8 cellular contexts compared by ENCODE assay signal in the genomic region with DNA sequence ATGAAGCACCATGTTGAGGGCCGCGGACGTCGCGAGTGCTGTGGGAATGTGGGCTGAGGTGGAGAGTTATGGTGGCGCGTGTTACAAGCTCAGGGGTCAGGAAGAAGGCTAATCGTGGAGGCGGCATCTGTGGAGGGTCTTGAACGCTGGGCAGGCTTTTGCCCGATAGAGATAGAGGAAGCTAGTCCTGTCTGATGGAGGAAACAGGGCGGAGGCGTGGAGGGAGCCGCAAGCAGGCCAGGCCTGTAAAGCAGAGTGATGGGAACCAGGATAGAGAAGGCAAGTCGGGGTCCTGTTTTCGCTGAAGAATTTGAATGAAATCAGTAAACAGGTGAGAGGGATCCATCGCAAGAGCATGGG.
A peak's percentile ranks its signal among the peaks of the same experiment; 100 is the strongest.
DNase-seq lines count a peak whose midpoint lies in the region; ATAC-seq and TF ChIP-seq lines count a peak whose summit lies in the region.
"Not testable (repeated sequence)": the region's sequence is repeated elsewhere in the genome, so short reads cannot be mapped to it uniquely, and the experiment has no call there.

No MANE protein-coding gene starts in this region.

- H3K9me3 ChIP-seq in AG04450 (ENCODE audit: control insufficient read depth, insufficient read depth, low read length); HCT116 (ENCODE audit: control insufficient read depth in 1 of 2, insufficient read depth in 1 of 2, low read depth in 1 of 2, low read length in 2 of 2); iPS-18c (ENCODE audit: control insufficient read depth, insufficient read depth, low read length): not testable (repeated sequence)

- H3K27me3 ChIP-seq in AG04450 (ENCODE audit: control insufficient read depth, insufficient read depth, low read length); HCT116 (ENCODE audit: insufficient read depth, low read length): not testable (repeated sequence)

- not testable (repeated sequence) for DNase-seq in AG04450 (ENCODE audit: low read depth, low spot score); HCT116 (ENCODE audit: low read depth, low spot score); T-helper 2 cell treated with Interferon-gamma antibody and Interleukin-4, amounts not matched to agents 5 μg/mL and 100 μg/mL, for 36 hours (ENCODE audit: low spot score); activated naive CD8-positive, alpha-beta T cell treated with anti-CD3 and anti-CD28 coated beads, Interleukin-2, amount 50 U/mL, for 24 hours; endothelial cell (ENCODE audit: low spot score); natural killer cell treated with Interleukin-12 subunit alpha and Interleukin-12 subunit beta and Interleukin-15 and Interleukin-18, amount 100 ng/mL, for 72 hours (ENCODE audit: low spot score); stimulated activated naive CD8-positive, alpha-beta T cell treated with anti-CD3 and anti-CD28 coated beads, Interleukin-15, amount 100 ng/mL, for 72 hours

- not testable (repeated sequence) for H3K9me2 ChIP-seq in HCT116 (ENCODE audit: insufficient read depth)

- not testable (repeated sequence) for ATAC-seq in HCT116; activated naive CD8-positive, alpha-beta T cell treated with anti-CD3 and anti-CD28 coated beads, Interleukin-2, amount 50 U/mL, for 24 hours; natural killer cell treated with Interleukin-12 subunit alpha and Interleukin-12 subunit beta and Interleukin-15 and Interleukin-18, amount 100 ng/mL, for 72 hours; stimulated activated naive CD8-positive, alpha-beta T cell treated with anti-CD3 and anti-CD28 coated beads, Interleukin-15, amount 100 ng/mL, for 72 hours

- H3K79me2 ChIP-seq in HCT116 (ENCODE audit: insufficient read depth, low read length), result peaks cover 10% of the 10 kb centered on the region

- H2AFZ ChIP-seq in HCT116 (ENCODE audit: low read depth, low read length, poor library complexity, severe bottlenecking), result not testable (repeated sequence)

- not testable (repeated sequence) for H3K4me1 ChIP-seq in HCT116 (ENCODE audit: control insufficient read depth in 1 of 2, insufficient read depth in 2 of 2, low read length in 2 of 2)

- H3K27ac Mint-ChIP-seq in T-helper 2 cell treated with Interferon-gamma antibody and Interleukin-4, amounts not matched to agents 5 μg/mL and 100 μg/mL, for 36 hours, result peak overlapping the region; percentile 86
- peak overlapping the region; percentile 80 for H3K27ac Mint-ChIP-seq in activated naive CD8-positive, alpha-beta T cell treated with anti-CD3 and anti-CD28 coated beads, Interleukin-2, amount 50 U/mL, for 24 hours
- H3K27ac Mint-ChIP-seq in endothelial cell (ENCODE audit: unreplicated experiment), result peak overlapping the region; percentile 79
- peak overlapping the region; percentile 71 to 80 for H3K27ac Mint-ChIP-seq in natural killer cell treated with Interleukin-12 subunit alpha and Interleukin-12 subunit beta and Interleukin-15 and Interleukin-18, amount 100 ng/mL, for 72 hours
- H3K27ac Mint-ChIP-seq in stimulated activated naive CD8-positive, alpha-beta T cell treated with anti-CD3 and anti-CD28 coated beads, Interleukin-15, amount 100 ng/mL, for 72 hours, result peak overlapping the region; percentile 97 to 100

- TF ChIP-seq CTCF in AG04450 (IDR thresholded peaks at IDR 0.05; ENCODE audit: low read depth, low read length); HCT116 (IDR thresholded peaks at IDR 0.05 in 2 of 3, conservative IDR thresholded peaks at IDR 0.05 in 1 of 3; ENCODE audit: borderline replicate concordance in 1 of 3, insufficient read depth in 1 of 3, low read depth in 2 of 3, low read length in 2 of 3); endothelial cell (IDR thresholded peaks at IDR 0.05; ENCODE audit: unreplicated experiment): not testable (repeated sequence)

- not testable (repeated sequence) for H4K20me1 ChIP-seq in HCT116 (ENCODE audit: insufficient read depth)

- peaks cover 18% of the 10 kb centered on the region for H3K4me1 Mint-ChIP-seq in T-helper 2 cell treated with Interferon-gamma antibody and Interleukin-4, amounts not matched to agents 5 μg/mL and 100 μg/mL, for 36 hours (ENCODE audit: low read depth)
- H3K4me1 Mint-ChIP-seq in activated naive CD8-positive, alpha-beta T cell treated with anti-CD3 and anti-CD28 coated beads, Interleukin-2, amount 50 U/mL, for 24 hours, result peaks cover 24% of the 10 kb centered on the region
- H3K4me1 Mint-ChIP-seq in endothelial cell (ENCODE audit: unreplicated experiment), result peaks cover 11% of the 10 kb centered on the region
- peaks cover 13 to 14% of the 10 kb centered on the region in 2 donors for H3K4me1 Mint-ChIP-seq in natural killer cell treated with Interleukin-12 subunit alpha and Interleukin-12 subunit beta and Interleukin-15 and Interleukin-18, amount 100 ng/mL, for 72 hours (ENCODE audit: low read depth in 2 of 2)
- peaks cover 13% of the 10 kb centered on the region for H3K4me1 Mint-ChIP-seq in stimulated activated naive CD8-positive, alpha-beta T cell treated with anti-CD3 and anti-CD28 coated beads, Interleukin-15, amount 100 ng/mL, for 72 hours

- peak overlapping the region; percentile 100 for H3K4me3 Mint-ChIP-seq in T-helper 2 cell treated with Interferon-gamma antibody and Interleukin-4, amounts not matched to agents 5 μg/mL and 100 μg/mL, for 36 hours
- peak overlapping the region; percentile 88 for H3K4me3 Mint-ChIP-seq in activated naive CD8-positive, alpha-beta T cell treated with anti-CD3 and anti-CD28 coated beads, Interleukin-2, amount 50 U/mL, for 24 hours
- peak overlapping the region; percentile 97 for H3K4me3 Mint-ChIP-seq in endothelial cell (ENCODE audit: unreplicated experiment)
- H3K4me3 Mint-ChIP-seq in natural killer cell treated with Interleukin-12 subunit alpha and Interleukin-12 subunit beta and Interleukin-15 and Interleukin-18, amount 100 ng/mL, for 72 hours, result peak overlapping the region; percentile 91
- H3K4me3 Mint-ChIP-seq in stimulated activated naive CD8-positive, alpha-beta T cell treated with anti-CD3 and anti-CD28 coated beads, Interleukin-15, amount 100 ng/mL, for 72 hours, result peak overlapping the region; percentile 98

- H3K27ac ChIP-seq in AG04450 (ENCODE audit: low read depth, low read length), result not testable (repeated sequence)
- H3K27ac ChIP-seq in HCT116 (ENCODE audit: low read depth, low read length), result peak overlapping the region; percentile 65; the same call in 1 of the 2 replicates

- not testable (repeated sequence) for TF ChIP-seq POLR2A in HCT116 (IDR thresholded peaks at IDR 0.05; ENCODE audit: borderline replicate concordance, extremely low read depth, insufficient read depth, insufficient read length)

- RAD21 ChIA-PET in HCT116 (lab: Charles Lee; ENCODE audit: low non-redundant PET in 1 of 2, low total read pairs in 2 of 2, uncharacterized antibody in 2 of 2, unreplicated experiment in 2 of 2), result not testable (repeated sequence)

- H3K27me3 Mint-ChIP-seq in T-helper 2 cell treated with Interferon-gamma antibody and Interleukin-4, amounts not matched to agents 5 μg/mL and 100 μg/mL, for 36 hours (ENCODE audit: low read depth); activated naive CD8-positive, alpha-beta T cell treated with anti-CD3 and anti-CD28 coated beads, Interleukin-2, amount 50 U/mL, for 24 hours; endothelial cell (ENCODE audit: unreplicated experiment); natural killer cell treated with Interleukin-12 subunit alpha and Interleukin-12 subunit beta and Interleukin-15 and Interleukin-18, amount 100 ng/mL, for 72 hours; stimulated activated naive CD8-positive, alpha-beta T cell treated with anti-CD3 and anti-CD28 coated beads, Interleukin-15, amount 100 ng/mL, for 72 hours: not testable (repeated sequence)

- H3K4me2 ChIP-seq in HCT116 (ENCODE audit: low read length), result peak overlapping the region; percentile 77

- TSS peak; percentile 71 for BruUV-seq in HCT116 (replicated peaks; lab: Mats Ljungman, UMichigan)

- peaks cover 19% of the 10 kb centered on the region for H3K36me3 Mint-ChIP-seq in T-helper 2 cell treated with Interferon-gamma antibody and Interleukin-4, amounts not matched to agents 5 μg/mL and 100 μg/mL, for 36 hours (ENCODE audit: low read depth)
- H3K36me3 Mint-ChIP-seq in activated naive CD8-positive, alpha-beta T cell treated with anti-CD3 and anti-CD28 coated beads, Interleukin-2, amount 50 U/mL, for 24 hours (ENCODE audit: low read depth), result peaks cover 15% of the 10 kb centered on the region
- not testable (repeated sequence) for H3K36me3 Mint-ChIP-seq in endothelial cell (ENCODE audit: low read depth, unreplicated experiment)
- H3K36me3 Mint-ChIP-seq in natural killer cell treated with Interleukin-12 subunit alpha and Interleukin-12 subunit beta and Interleukin-15 and Interleukin-18, amount 100 ng/mL, for 72 hours, result peaks cover 12% of the 10 kb centered on the region

- not testable (repeated sequence) for H3K9me3 Mint-ChIP-seq in T-helper 2 cell treated with Interferon-gamma antibody and Interleukin-4, amounts not matched to agents 5 μg/mL and 100 μg/mL, for 36 hours; activated naive CD8-positive, alpha-beta T cell treated with anti-CD3 and anti-CD28 coated beads, Interleukin-2, amount 50 U/mL, for 24 hours; endothelial cell (ENCODE audit: unreplicated experiment); natural killer cell treated with Interleukin-12 subunit alpha and Interleukin-12 subunit beta and Interleukin-15 and Interleukin-18, amount 100 ng/mL, for 72 hours
- peaks cover 9 to 19% of the 10 kb centered on the region in 2 donors for H3K9me3 Mint-ChIP-seq in stimulated activated naive CD8-positive, alpha-beta T cell treated with anti-CD3 and anti-CD28 coated beads, Interleukin-15, amount 100 ng/mL, for 72 hours

- CTCF ChIA-PET in AG04450 (lab: Charles Lee); HCT116 (lab: Charles Lee): not testable (repeated sequence)

- H3K9ac ChIP-seq in HCT116 (ENCODE audit: low read length), result peak overlapping the region; percentile 74

- peak overlapping the region; percentile 74 for H3K4me3 ChIP-seq in AG04450 (ENCODE audit: low read depth, low read length)
- peak overlapping the region; percentile 72 to 80 for H3K4me3 ChIP-seq in HCT116 (replicated peaks in 1 of 2; ENCODE audit: low read depth in 1 of 2, low read length in 2 of 2)
- H3K4me3 ChIP-seq in iPS-18c (ENCODE audit: insufficient read depth, low read depth, low read length), result peak overlapping the region; percentile 77; the same call in 1 of the 2 replicates

- intact Hi-C loops in HCT116 (cut with micrococcal nuclease), result not testable (repeated sequence)

- POLR2A ChIA-PET in AG04450 (lab: Yijun Ruan, JAX), result interaction anchor here (1.0 to 1.4 kb wide), 2 partner anchors 38 to 40 kb away, joined by 3 to 11 read pairs; no protein-coding TSS in a partner anchor
- POLR2A ChIA-PET in HCT116 (lab: Charles Lee), result not testable (repeated sequence)

- not testable (repeated sequence) for TF ChIP-seq RAD21 in HCT116 (IDR thresholded peaks at IDR 0.05; ENCODE audit: low read depth)

- H3K36me3 ChIP-seq in HCT116 (ENCODE audit: control insufficient read depth in 1 of 2, insufficient read depth in 2 of 2, low read length in 2 of 2), result not testable (repeated sequence)
